In the genomic region with DNA sequence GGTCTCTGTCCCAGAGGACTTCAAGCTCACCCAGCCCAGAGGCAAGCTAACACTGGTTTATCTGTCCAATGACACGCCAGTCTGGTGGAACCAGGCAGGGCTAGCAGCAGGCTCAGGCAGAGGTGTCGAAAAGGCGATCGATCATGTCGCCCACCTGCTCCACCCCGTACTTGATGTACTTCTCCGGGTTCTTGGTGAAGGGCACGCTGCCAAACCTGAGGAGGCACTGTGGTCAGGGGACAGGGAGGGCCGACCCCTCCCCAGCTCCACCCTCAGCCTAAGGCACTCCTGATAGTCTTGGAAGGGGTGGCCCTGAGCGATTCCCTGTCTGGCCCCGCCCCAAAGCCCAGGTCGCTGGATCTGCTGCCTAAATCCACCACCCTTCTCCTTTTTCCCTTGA, we compare ENCODE assay signal across 25 cellular contexts. TPM values are rescaled to one million over a fixed set of nuclear protein-coding genes. Genes with fewer than 3 reads are reported as not detected.
"Had no signal": no experiment of that assay in that cellular context is flagged by ENCODE, and none has a peak within 500 bp of the region (broad histone marks: within the 10 kb centered on the region; RNA-seq: fewer than 3 reads in every experiment).

No MANE protein-coding gene starts in this region.

- H3K9me3 Mint-ChIP-seq: activated CD4-positive, alpha-beta memory T cell treated with anti-CD3 and anti-CD28 coated beads, Interleukin-2, amount 10 ng/mL, durations not matched to agents 7 days and 5 days; activated CD4-positive, alpha-beta T cell treated with anti-CD3 and anti-CD28 coated beads, Interleukin-2, amount 10 ng/mL, durations not matched to agents 7 days and 5 days; activated naive CD4-positive, alpha-beta T cell treated with anti-CD3 and anti-CD28 coated beads, Interleukin-2, amount 50 U/mL, for 24 hours; activated naive CD8-positive, alpha-beta T cell treated with anti-CD3 and anti-CD28 coated beads, Interleukin-2, amount 50 U/mL, for 24 hours; activated T-helper 2 cell treated with anti-CD3 and anti-CD28 coated beads, Interferon-gamma antibody, Interleukin-2, Interleukin-4, amounts not matched to agents 10 μg/mL and 5 μg/mL and 100 μg/mL, durations not matched to agents 14 hours and 24 hours and 36 hours; dendritic cell treated with granulocyte-macrophage colony-stimulating factor and Interleukin-4, amounts not matched to agents 40 ng/mL and 50 ng/mL, for 4 days; naive B cell; neural progenitor cell; T-helper 1 cell treated with Interleukin-12 subunit alpha and Interleukin-12 subunit beta and Interleukin-4 antibody, amounts not matched to agents 30 μg/mL and 1 μg/mL, for 36 hours had no signal

- H3K27ac ChIP-seq: esophagus muscularis mucosa, neural progenitor cell, spleen, tibial nerve had no signal

- H3K4me3 ChIP-seq: esophagus muscularis mucosa, neural progenitor cell, spleen, tibial nerve had no signal

- H3K9ac ChIP-seq: neural progenitor cell had no signal

- H3K9me3 ChIP-seq: esophagus muscularis mucosa, spleen, tibial nerve had no signal

- DNase-seq: activated CD4-positive, alpha-beta memory T cell treated with anti-CD3 and anti-CD28 coated beads, Interleukin-2, amount 10 ng/mL, durations not matched to agents 7 days and 5 days; activated CD4-positive, alpha-beta T cell treated with anti-CD3 and anti-CD28 coated beads for 1 hour; activated CD4-positive, alpha-beta T cell treated with anti-CD3 and anti-CD28 coated beads, Interleukin-2, amount 10 ng/mL, durations not matched to agents 7 days and 5 days; activated naive CD8-positive, alpha-beta T cell treated with anti-CD3 and anti-CD28 coated beads, Interleukin-2, amount 50 U/mL, for 24 hours; activated T-cell treated with anti-CD3 and anti-CD28 coated beads, Interleukin-2, amount 50 U/mL, for 48 hours; amygdala; central memory CD4-positive, alpha-beta T cell; foreskin melanocyte; left cardiac atrium; left ventricle myocardium superior; naive B cell; occipital lobe; spleen; stimulated activated naive CD4-positive, alpha-beta T cell treated with Interleukin-2 at 50 U/mL for 16 hours; T-helper 9 cell had no signal

- H3K4me3 Mint-ChIP-seq: activated CD4-positive, alpha-beta memory T cell treated with anti-CD3 and anti-CD28 coated beads, Interleukin-2, amount 10 ng/mL, durations not matched to agents 7 days and 5 days; activated CD4-positive, alpha-beta T cell treated with anti-CD3 and anti-CD28 coated beads, Interleukin-2, amount 10 ng/mL, durations not matched to agents 7 days and 5 days; activated naive CD4-positive, alpha-beta T cell treated with anti-CD3 and anti-CD28 coated beads, Interleukin-2, amount 50 U/mL, for 24 hours; activated naive CD8-positive, alpha-beta T cell treated with anti-CD3 and anti-CD28 coated beads, Interleukin-2, amount 50 U/mL, for 24 hours; dendritic cell treated with granulocyte-macrophage colony-stimulating factor and Interleukin-4, amounts not matched to agents 40 ng/mL and 50 ng/mL, for 4 days; T-helper 1 cell treated with Interleukin-12 subunit alpha and Interleukin-12 subunit beta and Interleukin-4 antibody, amounts not matched to agents 30 μg/mL and 1 μg/mL, for 36 hours had no signal

- H3K27me3 Mint-ChIP-seq: activated naive CD4-positive, alpha-beta T cell treated with anti-CD3 and anti-CD28 coated beads, Interleukin-2, amount 50 U/mL, for 24 hours had no signal

- ATAC-seq: activated naive CD8-positive, alpha-beta T cell treated with anti-CD3 and anti-CD28 coated beads, Interleukin-2, amount 50 U/mL, for 24 hours; left cardiac atrium; left ventricle myocardium superior; right cardiac atrium had no signal

- H3K27ac Mint-ChIP-seq: activated CD4-positive, alpha-beta memory T cell treated with anti-CD3 and anti-CD28 coated beads, Interleukin-2, amount 10 ng/mL, durations not matched to agents 7 days and 5 days; activated CD4-positive, alpha-beta T cell treated with anti-CD3 and anti-CD28 coated beads, Interleukin-2, amount 10 ng/mL, durations not matched to agents 7 days and 5 days; activated naive CD4-positive, alpha-beta T cell treated with anti-CD3 and anti-CD28 coated beads, Interleukin-2, amount 50 U/mL, for 24 hours; activated naive CD8-positive, alpha-beta T cell treated with anti-CD3 and anti-CD28 coated beads, Interleukin-2, amount 50 U/mL, for 24 hours; activated T-helper 2 cell treated with anti-CD3 and anti-CD28 coated beads, Interferon-gamma antibody, Interleukin-2, Interleukin-4, amounts not matched to agents 10 μg/mL and 5 μg/mL and 100 μg/mL, durations not matched to agents 14 hours and 24 hours and 36 hours; dendritic cell treated with granulocyte-macrophage colony-stimulating factor and Interleukin-4, amounts not matched to agents 40 ng/mL and 50 ng/mL, for 4 days; neural progenitor cell; T-helper 1 cell treated with Interleukin-12 subunit alpha and Interleukin-12 subunit beta and Interleukin-4 antibody, amounts not matched to agents 30 μg/mL and 1 μg/mL, for 36 hours had no signal

- H3K4me2 ChIP-seq: neural progenitor cell had no signal

- H2AFZ ChIP-seq: neural progenitor cell had no signal

- H3K4me1 Mint-ChIP-seq: activated CD4-positive, alpha-beta memory T cell treated with anti-CD3 and anti-CD28 coated beads, Interleukin-2, amount 10 ng/mL, durations not matched to agents 7 days and 5 days; activated CD4-positive, alpha-beta T cell treated with anti-CD3 and anti-CD28 coated beads, Interleukin-2, amount 10 ng/mL, durations not matched to agents 7 days and 5 days had no signal

- H3K36me3 ChIP-seq: neural progenitor cell had no signal

RNA-seq across cellular contexts. Expression of gene ZACN, which starts 4.6 kb away (rescaled TPM):
- total RNA-seq: left cardiac atrium, left ventricle myocardium superior, lung microvascular endothelial cell, occipital lobe, right cardiac atrium, temporal lobe, tibial nerve had no signal

RNA-seq across cellular contexts. Expression of gene GALR2, which starts 9.0 kb away (rescaled TPM):
- total RNA-seq: left cardiac atrium, left ventricle myocardium superior, occipital lobe, right cardiac atrium, temporal lobe, tibial nerve had no signal
- polyA plus RNA-seq: right cardiac atrium had no signal

RNA-seq across cellular contexts. Expression of gene EVPL, which starts 56.4 kb away (rescaled TPM):
- total RNA-seq: activated CD4-positive, alpha-beta memory T cell treated with anti-CD3 and anti-CD28 coated beads, Interleukin-2, amount 10 ng/mL, durations not matched to agents 7 days and 5 days; activated T-helper 2 cell treated with anti-CD3 and anti-CD28 coated beads, Interferon-gamma antibody, Interleukin-2, Interleukin-4, amounts not matched to agents 10 μg/mL and 5 μg/mL and 100 μg/mL, durations not matched to agents 14 hours and 24 hours and 36 hours; lung microvascular endothelial cell; occipital lobe had no signal
